Comparison of ENCODE assay signal across 15 cellular contexts in genomic region chr18:2325308-2325849, GRCh38.
DNase-seq lines count a peak whose midpoint lies in the region; ATAC-seq and TF ChIP-seq lines count a peak whose summit lies in the region.
"Had no signal": no experiment of that assay in that cellular context is flagged by ENCODE, and none has a peak within 500 bp of the region (broad histone marks: within the 10 kb centered on the region; RNA-seq: fewer than 3 reads in every experiment).

No MANE protein-coding gene starts in this region.

- H2AFZ ChIP-seq in MM.1S (ENCODE audit: low read length) (peak overlapping the region; percentile 20; the same call in 1 of the 2 replicates), mammary epithelial cell (ENCODE audit: low read depth, low read length) (peak overlapping the region; percentile 75)

- H3K36me3 ChIP-seq in MM.1S (replicated peaks; ENCODE audit: insufficient read depth, low read length): no peaks in the 10 kb centered on the region
- no peaks in the 10 kb centered on the region for H3K36me3 ChIP-seq in mammary epithelial cell (ENCODE audit: insufficient read depth, low read length)
- H3K36me3 ChIP-seq in mesodermal cell (ENCODE audit: control insufficient read depth, insufficient read depth, low read length): no peaks in the 10 kb centered on the region
- H3K36me3 ChIP-seq: uterus had no signal

- dilution Hi-C loops in mammary epithelial cell (cut with HindIII; ENCODE audit: low sequenced_read_pairs): no loop called here

- WGBS in mammary epithelial cell (ENCODE audit: low coverage, missing lambda C conversion rate): 56% methylated on average over 4 of the region's 4 CpGs
- WGBS in mesodermal cell (ENCODE audit: insufficient coverage in 2 of 2), 2 experiments: 55 to 57% methylated on average over 4 of the region's 4 CpGs

- BruUV-seq in mammary epithelial cell (replicated peaks; lab: Mats Ljungman, UMichigan): no TSS peak

- H4K20me1 ChIP-seq in MM.1S (ENCODE audit: insufficient read depth, low read length): no peaks in the 10 kb centered on the region
- H4K20me1 ChIP-seq in mammary epithelial cell (ENCODE audit: insufficient read depth, low read length): no peaks in the 10 kb centered on the region

- no peak for ATAC-seq in GM18505 (IDR thresholded peaks at IDR 0.05; ENCODE audit: unreplicated experiment)
- ATAC-seq: HCT116 had no signal

- no peaks in the 10 kb centered on the region for H3K9me3 ChIP-seq in MM.1S (replicated peaks; ENCODE audit: insufficient read depth, low read length)
- H3K9me3 ChIP-seq in mammary epithelial cell (replicated peaks; ENCODE audit: insufficient read depth, low read length): no peaks in the 10 kb centered on the region
- H3K9me3 ChIP-seq in mesodermal cell (ENCODE audit: control insufficient read depth, low read length): no peaks in the 10 kb centered on the region
- H3K9me3 ChIP-seq: uterus had no signal

- H3K4me1 ChIP-seq in MM.1S (ENCODE audit: low read length): peaks cover 24% of the 10 kb centered on the region
- H3K4me1 ChIP-seq in mammary epithelial cell (ENCODE audit: insufficient read depth, low read length): peaks cover 9% of the 10 kb centered on the region
- H3K4me1 ChIP-seq in mesodermal cell (ENCODE audit: control insufficient read depth, insufficient read depth, low read length, poor library complexity, severe bottlenecking): peaks cover 18% of the 10 kb centered on the region
- H3K4me1 ChIP-seq: uterus had no signal

- in situ Hi-C loops in mammary epithelial cell (cut with MboI; ENCODE audit: low sequenced_read_pairs in 2 of 2): loop anchor here in 1 of 2 donors (25.0 kb wide), 1 partner anchor 212 kb away; no protein-coding TSS in a partner anchor

- DNase-seq in EH (ENCODE audit: low read depth) (peak; percentile 14), MM.1S (peak; percentile 52), mammary epithelial cell (peak; percentile 88), middle frontal gyrus (ENCODE audit: extremely low spot score, low spot score) (no peak)
- no peak for DNase-seq in stimulated activated CD4-positive, alpha-beta T cell treated with anti-CD3 and anti-CD28 coated beads, Interleukin-12 subunit alpha, Interleukin-12 subunit beta, amount 100 ng/mL, for 4 hours
- no peak for DNase-seq in activated CD4-positive, CD25-positive, alpha-beta regulatory T cell treated with anti-CD3 and anti-CD28 coated beads, Interleukin-2, amount 50 U/mL, for 72 hours
- DNase-seq: activated CD8-positive, alpha-beta memory T cell treated with anti-CD3 and anti-CD28 coated beads for 24 hours; activated effector memory CD4-positive, alpha-beta T cell treated with Interleukin-2 at 50 U/mL for 16 hours; foreskin melanocyte; NCI-H1105 treated with DMSO at 0.1 percent for 48 hours; stimulated activated naive CD4-positive, alpha-beta T cell treated with Interleukin-2 at 50 U/mL for 16 hours; uterus had no signal

- H3K27me3 ChIP-seq in MM.1S (replicated peaks; ENCODE audit: insufficient read depth, low read length) (no peaks in the 10 kb centered on the region), mammary epithelial cell (ENCODE audit: insufficient read depth, low read length) (no peaks in the 10 kb centered on the region)
- H3K27me3 ChIP-seq: uterus had no signal

- H3K4me3 ChIP-seq in MM.1S (ENCODE audit: low read length) (0 out of 2 replicates have a peak overlapping the region, but pooled peaks have one; percentile 4), mammary epithelial cell (replicated peaks in 1 of 3; ENCODE audit: insufficient read depth in 1 of 3, low read depth in 2 of 3, low read length in 3 of 3) (no peak overlapping the region), mesodermal cell (ENCODE audit: extremely low read depth, insufficient read depth, low read length, poor library complexity, severe bottlenecking) (no peak overlapping the region)
- H3K4me3 ChIP-seq: uterus had no signal

- peak overlapping the region; percentile 27; the same call in 1 of the 2 replicates for H3K4me2 ChIP-seq in MM.1S (ENCODE audit: low read depth, low read length)
- peak overlapping the region; percentile 35 for H3K4me2 ChIP-seq in mammary epithelial cell (ENCODE audit: insufficient read depth, low read depth, low read length)

- peaks cover 7% of the 10 kb centered on the region; the same call in 1 of the 2 replicates for H3F3A ChIP-seq in MM.1S (ENCODE audit: insufficient read depth, low read length)

- H3K9ac ChIP-seq in MM.1S (ENCODE audit: low read length): no peak overlapping the region
- H3K9ac ChIP-seq in mammary epithelial cell (ENCODE audit: insufficient read depth, low read length): no peak overlapping the region

- CTCF ChIA-PET in mammary epithelial cell (lab: Charles Lee; ENCODE audit: low non-redundant PET): interaction anchor here (0.6 to 0.7 kb wide), 2 partner anchors 178 to 221 kb away, joined by 3 to 15 read pairs; no protein-coding TSS in a partner anchor

- peak overlapping the region; percentile 59; the same call in 1 of the 2 replicates for H3K27ac ChIP-seq in MM.1S (ENCODE audit: low read length)
- peak overlapping the region; percentile 21 for H3K27ac ChIP-seq in mammary epithelial cell (ENCODE audit: insufficient read depth, low read depth, low read length)
- H3K27ac ChIP-seq in mesodermal cell (ENCODE audit: low read depth, low read length, severe bottlenecking): peak overlapping the region; percentile 68
- H3K27ac ChIP-seq: uterus had no signal

- no peak for TF ChIP-seq POLR2A in GM18505 (IDR thresholded peaks at IDR 0.05; ENCODE audit: borderline replicate concordance, extremely low read depth, insufficient read depth, insufficient read length)

- intact Hi-C loops in mammary epithelial cell (cut with micrococcal nuclease): loop anchor here (2.0 kb wide), 1 partner anchor 17 kb away; no protein-coding TSS in a partner anchor

- no peaks in the 10 kb centered on the region for H3K79me2 ChIP-seq in MM.1S (ENCODE audit: low read length)
- H3K79me2 ChIP-seq in mammary epithelial cell (ENCODE audit: insufficient read depth, low read length): no peaks in the 10 kb centered on the region

- no peaks in the 10 kb centered on the region for H3K9me2 ChIP-seq in MM.1S (replicated peaks; ENCODE audit: insufficient read depth, low read length)

- TF ChIP-seq CTCF in MM.1S (IDR thresholded peaks at IDR 0.05; ENCODE audit: low read length): no peak
- TF ChIP-seq CTCF in mammary epithelial cell (conservative IDR thresholded peaks at IDR 0.05 in 1 of 2, IDR thresholded peaks at IDR 0.05 in 1 of 2; ENCODE audit: extremely low read depth in 1 of 2, insufficient read depth in 1 of 2, low read depth in 1 of 2, low read length in 2 of 2): no peak

Comparison
In these comparisons a context has a peak if more than half of its experiments do, and no peak if none do; other contexts are left out.
1. DNase-seq: peak in EH (single experiment), MM.1S (single experiment) and mammary epithelial cell (single experiment); none in stimulated activated CD4-positive, alpha-beta T cell treated with anti-CD3 and anti-CD28 coated beads, Interleukin-12 subunit alpha, Interleukin-12 subunit beta, amount 100 ng/mL, for 4 hours (single experiment), middle frontal gyrus (single experiment) and activated CD4-positive, CD25-positive, alpha-beta regulatory T cell treated with anti-CD3 and anti-CD28 coated beads, Interleukin-2, amount 50 U/mL, for 72 hours (single experiment).
2. Peak in every context shown above with its lines, with median percentiles within 50 percentile points of each other: H3K27ac ChIP-seq.